In genomic region chr2:168814046-168814445, GRCh38 we compare ENCODE assay signal across 1 cellular context.
TF ChIP-seq lines count a peak whose summit lies in the region.

No MANE protein-coding gene starts in this region.

TF ChIP-seq in K562, 482 proteins besides CTCF, POLR2A, EP300 and RAD21 (continued from another document):
- no peak for TF ChIP-seq ZNF232 (CRISPR knock-in tag; IDR thresholded peaks at IDR 0.05)
- no peak for TF ChIP-seq CHAMP1 (IDR thresholded peaks at IDR 0.05)
- no peak for TF ChIP-seq ZNF217 (CRISPR knock-in tag; IDR thresholded peaks at IDR 0.05)
- TF ChIP-seq ZNF408 (CRISPR knock-in tag; IDR thresholded peaks at IDR 0.05; ENCODE audit: low read depth), result no peak
- no peak for TF ChIP-seq STAG1 (CRISPR knock-in tag; IDR thresholded peaks at IDR 0.05; ENCODE audit: borderline replicate concordance)
